In the genomic region with DNA sequence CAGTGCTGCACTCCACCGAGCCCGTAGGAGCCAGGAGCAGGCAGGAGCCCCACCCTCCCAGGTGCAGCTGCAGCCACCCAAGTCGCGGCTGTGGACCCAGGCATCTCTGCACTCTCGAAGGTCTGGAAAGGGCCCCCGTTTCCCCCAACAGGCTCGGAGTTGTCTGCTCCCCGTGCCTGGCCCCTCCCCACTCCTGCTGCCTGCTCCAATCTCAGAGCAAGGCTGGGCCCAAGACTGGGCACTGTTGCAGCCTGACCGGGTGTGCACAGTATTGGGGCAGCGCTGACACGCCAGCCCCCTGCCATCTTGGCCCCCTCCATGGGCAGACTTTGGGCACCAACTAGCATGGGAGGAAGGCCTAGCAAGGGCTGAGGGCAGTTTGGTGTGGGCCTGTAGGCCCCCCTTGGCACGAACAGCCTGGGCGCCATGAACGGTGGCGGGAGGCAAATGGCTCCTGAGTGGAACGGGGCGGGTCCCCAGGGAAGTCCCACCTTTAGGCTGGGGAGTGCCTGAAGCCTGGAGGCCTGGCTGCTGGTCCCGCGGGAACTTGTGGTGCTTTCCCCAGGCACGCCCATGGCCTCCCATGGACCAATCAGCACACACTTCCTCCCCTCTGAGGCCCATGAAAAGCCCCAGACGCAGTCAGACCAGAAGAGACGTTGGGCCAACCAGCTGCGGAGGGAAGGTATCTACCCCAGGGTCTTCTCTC, we compare ENCODE assay signal across 20 cellular contexts.
DNase-seq lines count a peak whose midpoint lies in the region; ATAC-seq and TF ChIP-seq lines count a peak whose summit lies in the region.
"Had no signal": no experiment of that assay in that cellular context is flagged by ENCODE, and none has a peak within 500 bp of the region (broad histone marks: within the 10 kb centered on the region; RNA-seq: fewer than 3 reads in every experiment).

No MANE protein-coding gene starts in this region.

- H3K27ac Mint-ChIP-seq in endodermal cell: no peak overlapping the region
- no peak overlapping the region for H3K27ac Mint-ChIP-seq in effector memory CD8-positive, alpha-beta T cell
- H3K27ac Mint-ChIP-seq: activated CD4-positive, alpha-beta T cell treated with anti-CD3 and anti-CD28 coated beads for 36 hours had no signal

- WGBS in endodermal cell (ENCODE audit: insufficient coverage in 1 of 2, insufficient read length in 1 of 2), 2 experiments: 94 to 95% methylated on average over 10 to 23 of the region's 23 CpGs
- 93 to 96% (median 93%) methylated on average over 19 to 23 of the region's 23 CpGs for WGBS in ovary, 3 donors

- DNase-seq in GM13976 (ENCODE audit: low spot score) (peak; percentile 27), endodermal cell (peak; percentile 52), ovary (no peak), DMS153 (lab: John Stamatoyannopoulos, UW) (no peak)
- DNase-seq in effector memory CD8-positive, alpha-beta T cell: no peak
- no peak for DNase-seq in activated CD4-positive, alpha-beta T cell treated with anti-CD3 and anti-CD28 coated beads, Interleukin-2, amount 50 U/mL, for 4 hours
- DNase-seq: activated CD4-positive, alpha-beta T cell treated with anti-CD3 and anti-CD28 coated beads for 36 hours; activated naive CD4-positive, alpha-beta T cell treated with anti-CD3 and anti-CD28 coated beads, Interleukin-2, amount 50 U/mL, for 16 hours; GF-D8; head of caudate nucleus; islet precursor cell; NCI-H1694 treated with DMSO at 0.1 percent for 48 hours; NCI-H524 treated with DMSO at 0.1 percent for 48 hours; nephron progenitor cell; OCI-M1; retina; T1000 had no signal

- H3K27ac ChIP-seq in endodermal cell (ENCODE audit: low read depth, low read length) (no peak overlapping the region), ovary (no peak overlapping the region)
- H3K27ac ChIP-seq: esophagus muscularis mucosa had no signal

- no peaks in the 10 kb centered on the region for H3K27me3 ChIP-seq in endodermal cell (ENCODE audit: control insufficient read depth, insufficient read depth, low read length, poor library complexity, severe bottlenecking)
- no peaks in the 10 kb centered on the region for H3K27me3 ChIP-seq in ovary
- H3K27me3 ChIP-seq: esophagus muscularis mucosa had no signal

- H3K9me3 ChIP-seq in endodermal cell (ENCODE audit: control insufficient read depth, low read length) (no peaks in the 10 kb centered on the region), ovary (no peaks in the 10 kb centered on the region)
- H3K9me3 ChIP-seq: esophagus muscularis mucosa had no signal

- in situ Hi-C loops in GM13976 (cut with MboI; ENCODE audit: low sequenced_read_pairs, unreplicated experiment): no loop called here

- no peaks in the 10 kb centered on the region for H3K4me1 ChIP-seq in endodermal cell (ENCODE audit: control insufficient read depth, insufficient read depth, low read length)
- H3K4me1 ChIP-seq in ovary (ENCODE audit: insufficient read depth): no peaks in the 10 kb centered on the region
- H3K4me1 ChIP-seq: esophagus muscularis mucosa had no signal

- no peaks in the 10 kb centered on the region for H3K9me3 Mint-ChIP-seq in endodermal cell
- H3K9me3 Mint-ChIP-seq in effector memory CD8-positive, alpha-beta T cell: no peaks in the 10 kb centered on the region

- no peak overlapping the region for H3K4me3 Mint-ChIP-seq in endodermal cell
- H3K4me3 Mint-ChIP-seq in effector memory CD8-positive, alpha-beta T cell: no peak overlapping the region
- H3K4me3 Mint-ChIP-seq: activated CD4-positive, alpha-beta T cell treated with anti-CD3 and anti-CD28 coated beads for 36 hours; nephron progenitor cell had no signal

- H3K4me1 Mint-ChIP-seq in endodermal cell: peaks cover 8% of the 10 kb centered on the region
- no peaks in the 10 kb centered on the region for H3K4me1 Mint-ChIP-seq in effector memory CD8-positive, alpha-beta T cell (ENCODE audit: low read depth in 2 of 2)

- no peak for TF ChIP-seq CTCF in GM13976 (IDR thresholded peaks at IDR 0.05; ENCODE audit: borderline replicate concordance, control extremely low read depth, extremely low read depth, insufficient read depth, missing control alignments)
- TF ChIP-seq CTCF in endodermal cell (conservative IDR thresholded peaks at IDR 0.05): no peak
- TF ChIP-seq CTCF in ovary (IDR thresholded peaks at IDR 0.05): no peak

- no peak overlapping the region for H3K9ac ChIP-seq in endodermal cell (ENCODE audit: extremely low read depth, low read length, poor library complexity, severe bottlenecking)

- H3K4me3 ChIP-seq in endodermal cell (ENCODE audit: low read length) (no peak overlapping the region), ovary (no peak overlapping the region)
- H3K4me3 ChIP-seq: esophagus muscularis mucosa had no signal

- H3K27me3 Mint-ChIP-seq in endodermal cell (ENCODE audit: insufficient read depth): no peaks in the 10 kb centered on the region
- H3K27me3 Mint-ChIP-seq in effector memory CD8-positive, alpha-beta T cell: peaks cover 0 to 24% of the 10 kb centered on the region in 2 donors
- H3K27me3 Mint-ChIP-seq: activated CD4-positive, alpha-beta T cell treated with anti-CD3 and anti-CD28 coated beads for 36 hours had no signal

- intact Hi-C loops in ovary (cut with DNase I): no loop called here

- ATAC-seq in GM21515 (IDR thresholded peaks at IDR 0.05; ENCODE audit: unreplicated experiment) (peak; percentile 47), HG03060 (IDR thresholded peaks at IDR 0.05; ENCODE audit: low read depth, unreplicated experiment) (peak; percentile 70)
- ATAC-seq in effector memory CD8-positive, alpha-beta T cell (replicated peaks): no peak
- ATAC-seq: activated CD4-positive, alpha-beta T cell treated with anti-CD3 and anti-CD28 coated beads for 36 hours had no signal

- TF ChIP-seq POLR2A in ovary (IDR thresholded peaks at IDR 0.05): no peak

- H3K36me3 ChIP-seq in endodermal cell (ENCODE audit: control insufficient read depth, insufficient read depth, low read length): no peaks in the 10 kb centered on the region
- no peaks in the 10 kb centered on the region for H3K36me3 ChIP-seq in ovary
- H3K36me3 ChIP-seq: esophagus muscularis mucosa had no signal

- no peaks in the 10 kb centered on the region for H3K36me3 Mint-ChIP-seq in endodermal cell (ENCODE audit: low read depth)
- H3K36me3 Mint-ChIP-seq in effector memory CD8-positive, alpha-beta T cell (ENCODE audit: insufficient read depth): no peaks in the 10 kb centered on the region

- TF ChIP-seq EP300 in ovary (IDR thresholded peaks at IDR 0.05): no peak

Comparison
In these comparisons a context has a peak if more than half of its experiments do, and no peak if none do; other contexts are left out.
1. DNase-seq: peak in GM13976 (single experiment) and endodermal cell (single experiment); none in effector memory CD8-positive, alpha-beta T cell (0 of 3), ovary (0 of 5), DMS153 (single experiment) and activated CD4-positive, alpha-beta T cell treated with anti-CD3 and anti-CD28 coated beads, Interleukin-2, amount 50 U/mL, for 4 hours (0 of 2).